In the genomic region with DNA sequence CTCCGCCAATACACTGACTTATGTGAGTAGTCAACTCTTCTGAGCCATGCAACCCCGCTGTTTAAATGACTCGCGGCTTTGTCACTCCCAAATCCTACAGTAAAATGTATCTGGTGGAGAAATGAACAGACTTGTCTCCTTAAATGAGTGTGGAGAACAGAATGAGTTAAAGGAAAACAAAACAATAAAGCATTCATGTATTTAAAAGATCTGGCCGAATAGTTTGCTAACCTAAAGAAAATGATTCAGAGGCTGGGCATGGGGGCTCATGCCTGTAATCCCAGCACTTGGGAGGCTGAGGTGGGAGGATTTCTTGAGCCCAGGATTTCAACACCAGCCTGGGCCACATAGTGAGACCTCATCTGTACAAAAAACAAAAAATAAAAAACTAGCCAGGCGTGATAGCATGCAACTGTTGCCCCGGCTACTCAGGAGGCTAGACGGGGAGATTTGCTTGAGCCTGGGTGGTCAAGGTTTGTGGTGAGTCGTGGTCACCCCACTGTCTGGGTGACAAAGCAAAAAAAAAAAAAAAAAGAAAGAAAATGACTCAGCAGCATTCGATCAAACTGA, we compare ENCODE assay signal across 12 cellular contexts.
DNase-seq lines count a peak whose midpoint lies in the region; ATAC-seq, FAIRE-seq and TF ChIP-seq lines count a peak whose summit lies in the region.
"Had no signal": no experiment of that assay in that cellular context is flagged by ENCODE, and none has a peak within 500 bp of the region (broad histone marks: within the 10 kb centered on the region; RNA-seq: fewer than 3 reads in every experiment).

No MANE protein-coding gene starts in this region.

- intact Hi-C loops in right cardiac atrium (cut with DNase I), result no loop called here

- H2BK12ac ChIP-seq in H1 (ENCODE audit: low read depth, low read length), result 0 out of 2 replicates have a peak overlapping the region, but pooled peaks have one; percentile 60

- no peak for TF ChIP-seq CTCF in H1 (IDR thresholded peaks at IDR 0.05; ENCODE audit: control extremely low read depth in 1 of 3, insufficient read depth in 1 of 3, low read depth in 1 of 3, low read length in 3 of 3)

- TF ChIP-seq POLR2A in H1 (IDR thresholded peaks at IDR 0.05; ENCODE audit: control extremely low read depth in 1 of 2, low read depth in 2 of 2, low read length in 2 of 2), result no peak

- WGBS in H1 (ENCODE audit: extremely low coverage in 1 of 2, insufficient coverage in 1 of 2, insufficient read length in 1 of 2, insufficient replicate concordance in 2 of 2, low coverage in 1 of 2, low lambda C conversion rate in 2 of 2, missing lambda C conversion rate in 1 of 2), 2 experiments, result 90% methylated on average over 9 of the region's 10 CpGs; no CpG with 5 or more reads in 1 of the 2 experiments
- 77% methylated on average over 10 of the region's 10 CpGs for WGBS in right cardiac atrium

- ATAC-seq in GM21381 (IDR thresholded peaks at IDR 0.05; ENCODE audit: unreplicated experiment) (peak; percentile 51), right cardiac atrium (no peak), HG02610 (IDR thresholded peaks at IDR 0.05; ENCODE audit: unreplicated experiment) (no peak)
- no peak for ATAC-seq in stimulated activated memory B cell treated with anti-CD40 and anti-IgM and Interleukin-4, amounts not matched to agents 10 μg/mL and 1 μg/mL and 100 μg/mL, for 72 hours
- ATAC-seq: activated CD8-positive, alpha-beta T cell treated with anti-CD3 and anti-CD28 coated beads for 36 hours; left ventricle myocardium superior had no signal

- peaks cover 0 to 5% (median 0%) of the 10 kb centered on the region in 4 experiments; a peak in 1 of 7 replicates for H3K4me1 ChIP-seq in H1 (replicated peaks in 1 of 4; ENCODE audit: control insufficient read depth in 3 of 4, insufficient read depth in 4 of 4, low read length in 3 of 4)
- no peaks in the 10 kb centered on the region for H3K4me1 ChIP-seq in right cardiac atrium (ENCODE audit: control insufficient read depth, insufficient read depth, low read length)

- H3K79me2 ChIP-seq in H1 (ENCODE audit: control insufficient read depth in 1 of 2, insufficient read depth in 2 of 2, low read length in 2 of 2), result no peaks in the 10 kb centered on the region

- H3K4me1 Mint-ChIP-seq in stimulated activated memory B cell treated with anti-CD40 and anti-IgM and Interleukin-4, amounts not matched to agents 10 μg/mL and 1 μg/mL and 100 μg/mL, for 72 hours, result peaks cover 36% of the 10 kb centered on the region

- 0 out of 2 replicates have a peak overlapping the region, but pooled peaks have one; percentile 35 for H2BK5ac ChIP-seq in H1 (ENCODE audit: low read depth, low read length)

- no peaks in the 10 kb centered on the region for H4K20me1 ChIP-seq in H1 (replicated peaks in 1 of 2; ENCODE audit: control insufficient read depth in 1 of 2, insufficient read depth in 2 of 2, low read length in 2 of 2)

- H3K9me3 ChIP-seq in H1 (ENCODE audit: insufficient read depth in 2 of 2, low read depth in 1 of 2, low read length in 1 of 2) (no peaks in the 10 kb centered on the region), right cardiac atrium (ENCODE audit: control insufficient read depth, low read length) (no peaks in the 10 kb centered on the region)
- H3K9me3 ChIP-seq: vagina had no signal

- H3K9ac ChIP-seq in H1 (replicated peaks in 1 of 4; ENCODE audit: extremely low read depth in 1 of 4, low read depth in 3 of 4, low read length in 3 of 4), result no peak overlapping the region

- peak overlapping the region; percentile 48 for H3K18ac ChIP-seq in H1 (ENCODE audit: extremely low read depth, low read length)

- H3K27ac ChIP-seq in H1 (ENCODE audit: low read depth, low read length) (no peak overlapping the region), right cardiac atrium (ENCODE audit: low read length) (no peak overlapping the region)
- H3K27ac ChIP-seq: vagina had no signal

- no peak overlapping the region for H3K4me2 ChIP-seq in H1 (ENCODE audit: insufficient read depth in 1 of 2, low read depth in 2 of 2, low read length in 2 of 2)

- peak overlapping the region; percentile 59 for H3K27ac Mint-ChIP-seq in stimulated activated memory B cell treated with anti-CD40 and anti-IgM and Interleukin-4, amounts not matched to agents 10 μg/mL and 1 μg/mL and 100 μg/mL, for 72 hours
- H3K27ac Mint-ChIP-seq: activated CD8-positive, alpha-beta T cell treated with anti-CD3 and anti-CD28 coated beads for 36 hours had no signal

- no peaks in the 10 kb centered on the region for H3K36me3 ChIP-seq in H1 (ENCODE audit: control insufficient read depth in 2 of 4, insufficient read depth in 4 of 4, low read length in 3 of 4)
- H3K36me3 ChIP-seq: vagina had no signal

- no peak overlapping the region for H2BK120ac ChIP-seq in H1 (replicated peaks; ENCODE audit: low read depth, low read length)

- H4K8ac ChIP-seq in H1 (ENCODE audit: extremely low read depth, insufficient read depth, low read length), result no peak overlapping the region

- no peaks in the 10 kb centered on the region for H3K9me3 Mint-ChIP-seq in stimulated activated memory B cell treated with anti-CD40 and anti-IgM and Interleukin-4, amounts not matched to agents 10 μg/mL and 1 μg/mL and 100 μg/mL, for 72 hours
- H3K9me3 Mint-ChIP-seq: activated CD8-positive, alpha-beta T cell treated with anti-CD3 and anti-CD28 coated beads for 36 hours had no signal

- H3K4ac ChIP-seq in H1 (replicated peaks; ENCODE audit: insufficient read length, low read depth, low read length), result no peak overlapping the region

- H3K79me1 ChIP-seq in H1 (ENCODE audit: low read depth, low read length), result no peaks in the 10 kb centered on the region

- TF ChIP-seq RAD21 in H1 (IDR thresholded peaks at IDR 0.05 in 1 of 2, conservative IDR thresholded peaks at IDR 0.05 in 1 of 2; ENCODE audit: low read depth in 2 of 2, low read length in 2 of 2), result no peak

- POLR2A ChIA-PET in H1 (lab: Charles Lee; ENCODE audit: partially characterized antibody), result no interaction called here

- H3K4me3 ChIP-seq in H1 (ENCODE audit: extremely low read depth in 1 of 4, insufficient read depth in 2 of 4, low read depth in 3 of 4, low read length in 4 of 4) (no peak overlapping the region), right cardiac atrium (ENCODE audit: low read length) (no peak overlapping the region)
- H3K4me3 ChIP-seq: vagina had no signal

- H2AK5ac ChIP-seq in H1 (ENCODE audit: low read depth, low read length), result no peak overlapping the region

- H3K27me3 ChIP-seq in H1 (replicated peaks in 1 of 4; ENCODE audit: control insufficient read depth in 3 of 4, extremely low read depth in 1 of 4, insufficient read depth in 3 of 4, low read length in 3 of 4) (no peaks in the 10 kb centered on the region), right cardiac atrium (ENCODE audit: control insufficient read depth, insufficient read depth) (no peaks in the 10 kb centered on the region)
- H3K27me3 ChIP-seq: vagina had no signal

- no peak for TF ChIP-seq EP300 in H1 (IDR thresholded peaks at IDR 0.05; ENCODE audit: borderline replicate concordance in 1 of 2, low read depth in 2 of 2, low read length in 2 of 2)

- CTCF ChIA-PET in H1 (lab: Charles Lee; ENCODE audit: partially characterized antibody), result interaction anchor here (0.7 to 1.1 kb wide), 2 partner anchors 45 to 488 kb away, joined by 3 to 4 read pairs; no protein-coding TSS in a partner anchor

- no peaks in the 10 kb centered on the region for H3K27me3 Mint-ChIP-seq in stimulated activated memory B cell treated with anti-CD40 and anti-IgM and Interleukin-4, amounts not matched to agents 10 μg/mL and 1 μg/mL and 100 μg/mL, for 72 hours

- H3K4me3 Mint-ChIP-seq in stimulated activated memory B cell treated with anti-CD40 and anti-IgM and Interleukin-4, amounts not matched to agents 10 μg/mL and 1 μg/mL and 100 μg/mL, for 72 hours, result no peak overlapping the region
- H3K4me3 Mint-ChIP-seq: activated CD8-positive, alpha-beta T cell treated with anti-CD3 and anti-CD28 coated beads for 36 hours had no signal

- H4K91ac ChIP-seq in H1 (replicated peaks; ENCODE audit: insufficient read length, low read length), result no peak overlapping the region

- H2BK15ac ChIP-seq in H1 (ENCODE audit: low read length), result no peak overlapping the region

- no peak overlapping the region for H3K14ac ChIP-seq in H1 (ENCODE audit: insufficient read length)

- no peak overlapping the region for H4K5ac ChIP-seq in H1 (ENCODE audit: insufficient read length, low read depth, low read length)

- H3K23me2 ChIP-seq in H1 (ENCODE audit: low read depth, low read length), result no peaks in the 10 kb centered on the region

- H3K23ac ChIP-seq in H1 (ENCODE audit: insufficient read length), result no peak overlapping the region

- no peak overlapping the region for H2BK20ac ChIP-seq in H1 (ENCODE audit: low read length)

- DNase-seq in HK-2 (ENCODE audit: unreplicated experiment) (peak; percentile 46), H1 (ENCODE audit: low read depth in 1 of 2, low spot score in 2 of 2) (no peak), right cardiac atrium (no peak), OCI-M1 (lab: John Stamatoyannopoulos, UW) (no peak)
- DNase-seq: activated CD8-positive, alpha-beta T cell treated with anti-CD3 and anti-CD28 coated beads for 36 hours; DMS79; Kasumi-1; left ventricle myocardium superior had no signal

- H3K56ac ChIP-seq in H1 (replicated peaks; ENCODE audit: insufficient read length, low read depth, low read length), result no peak overlapping the region

- H3K36me3 Mint-ChIP-seq in stimulated activated memory B cell treated with anti-CD40 and anti-IgM and Interleukin-4, amounts not matched to agents 10 μg/mL and 1 μg/mL and 100 μg/mL, for 72 hours, result no peaks in the 10 kb centered on the region

- no peak overlapping the region; the same call in 1 of the 2 replicates for H2AFZ ChIP-seq in H1 (ENCODE audit: low read length)

- no peak for FAIRE-seq in H1 (lab: Jason Lieb, UNC)

TF ChIP-seq in H1, 55 proteins besides CTCF, POLR2A, EP300 and RAD21:
- TF ChIP-seq MAFK (IDR thresholded peaks at IDR 0.05; ENCODE audit: low read depth, low read length), result peak; percentile 39; the same call in 1 of the 2 replicates
- peak; percentile 92 for TF ChIP-seq BACH1 (IDR thresholded peaks at IDR 0.05; ENCODE audit: low read length)
- TF ChIP-seq RBBP5 (IDR thresholded peaks at IDR 0.05; ENCODE audit: borderline replicate concordance, low read depth, low read length), result no peak
